Comparison of ENCODE assay signal across 7 cellular contexts in the genomic region with DNA sequence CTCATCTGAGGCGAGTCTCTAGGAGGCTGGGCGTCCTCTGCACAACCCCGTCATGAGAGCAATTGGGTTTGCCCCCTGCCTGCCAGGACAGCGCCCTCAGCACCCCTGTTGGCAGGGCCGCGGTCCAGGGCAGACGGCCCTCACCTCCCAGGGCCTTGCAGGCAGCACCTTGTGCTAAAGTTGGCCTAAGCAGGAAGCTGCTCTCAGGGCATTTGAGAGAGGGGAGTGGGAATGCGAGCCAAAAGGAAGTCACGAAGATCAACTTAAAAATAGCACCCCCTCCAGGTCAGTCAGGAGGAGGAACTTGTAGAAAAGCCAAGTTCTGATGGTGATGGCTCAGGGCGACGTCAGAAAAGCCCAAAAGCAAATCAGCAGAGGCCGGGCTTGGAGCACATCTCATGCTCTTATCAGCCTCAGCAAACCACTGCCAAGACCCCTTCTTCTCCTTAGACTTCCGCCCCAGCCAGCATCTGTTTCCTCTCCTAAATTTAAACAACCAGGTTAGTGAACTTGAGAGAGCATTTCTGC. TPM values are rescaled to one million over a fixed set of nuclear protein-coding genes. Genes with fewer than 3 reads are reported as not detected.
A peak's percentile ranks its signal among the peaks of the same experiment; 100 is the strongest.
DNase-seq lines count a peak whose midpoint lies in the region; ATAC-seq and TF ChIP-seq lines count a peak whose summit lies in the region.

No MANE protein-coding gene starts in this region.

- no peaks in the 10 kb centered on the region for H3K36me3 Mint-ChIP-seq in naive thymus-derived CD4-positive, alpha-beta T cell

- H3K4me3 ChIP-seq in fibroblast of lung (replicated peaks in 1 of 4; ENCODE audit: control extremely low read depth in 1 of 4, insufficient read depth in 1 of 4, low read depth in 3 of 4, low read length in 4 of 4) = peak overlapping the region; percentile 8 to 41 (median 26)
- H3K4me3 ChIP-seq in naive thymus-derived CD4-positive, alpha-beta T cell (ENCODE audit: low read length) = peak overlapping the region; percentile 53

- H3K36me3 ChIP-seq in fibroblast of lung (ENCODE audit: control insufficient read depth, insufficient read depth, low read length) = no peaks in the 10 kb centered on the region
- H3K36me3 ChIP-seq in naive thymus-derived CD4-positive, alpha-beta T cell (ENCODE audit: control insufficient read depth in 2 of 3, insufficient read depth in 3 of 3, low read length in 3 of 3) = no peaks in the 10 kb centered on the region

- H3K4me2 ChIP-seq in fibroblast of lung (ENCODE audit: extremely low read depth, insufficient read depth, low read length) = peak overlapping the region; percentile 69

- no peak overlapping the region for H3K9ac ChIP-seq in fibroblast of lung (ENCODE audit: insufficient read depth, low read length)

- DNase-seq in UCSD-AML1 (lab: John Stamatoyannopoulos, UW; ENCODE audit: unreplicated experiment) = peak; percentile 85
- DNase-seq in fibroblast of lung (ENCODE audit: low read depth in 2 of 2) = peak; percentile 62 to 76
- peak in 8 of 9 donors; percentile 23 to 69 (median 62) for DNase-seq in naive thymus-derived CD4-positive, alpha-beta T cell
- DNase-seq in NCI-H1048 (lab: John Stamatoyannopoulos, UW) = no peak

- no peaks in the 10 kb centered on the region for H3K9me3 Mint-ChIP-seq in naive thymus-derived CD4-positive, alpha-beta T cell

- peaks cover 27 to 42% (median 38%) of the 10 kb centered on the region in 7 donors for H3K4me1 Mint-ChIP-seq in naive thymus-derived CD4-positive, alpha-beta T cell

- CTCF ChIA-PET in naive thymus-derived CD4-positive, alpha-beta T cell (lab: Charles Lee) = interaction anchor here (0.6 to 2.7 kb wide), 9 partner anchors 8 to 232 kb away, joined by 3 to 25 read pairs (median 3); a partner anchor contains a TSS

- POLR2A ChIA-PET in naive thymus-derived CD4-positive, alpha-beta T cell (lab: Charles Lee) = interaction anchor here (0.5 to 3.2 kb wide), 8 partner anchors 8 to 241 kb away, joined by 3 to 18 read pairs (median 4); a partner anchor contains a TSS

- H4K20me1 ChIP-seq in fibroblast of lung (ENCODE audit: control insufficient read depth, extremely low read depth, insufficient read depth, low read length) = no peaks in the 10 kb centered on the region

- H3K27ac ChIP-seq in fibroblast of lung (ENCODE audit: insufficient read depth, low read length) = no peak overlapping the region
- peak overlapping the region; percentile 43 for H3K27ac ChIP-seq in naive thymus-derived CD4-positive, alpha-beta T cell (ENCODE audit: low read depth, low read length)

- intact Hi-C loops in naive thymus-derived CD4-positive, alpha-beta T cell (cut with micrococcal nuclease) = loop anchor here (1.0 to 5.0 kb wide), 2 partner anchors 8 to 41 kb away; no protein-coding TSS in a partner anchor

- no peaks in the 10 kb centered on the region for H3K9me3 ChIP-seq in fibroblast of lung (ENCODE audit: control insufficient read depth, insufficient read depth, low read depth, low read length)
- no peaks in the 10 kb centered on the region for H3K9me3 ChIP-seq in naive thymus-derived CD4-positive, alpha-beta T cell (ENCODE audit: control insufficient read depth in 2 of 3, low read length in 3 of 3)

- H3K27me3 ChIP-seq in fibroblast of lung (ENCODE audit: control insufficient read depth, insufficient read depth, low read length) = no peaks in the 10 kb centered on the region
- H3K27me3 ChIP-seq in naive thymus-derived CD4-positive, alpha-beta T cell (ENCODE audit: control insufficient read depth in 2 of 2, insufficient read depth in 2 of 2, low read length in 2 of 2) = no peaks in the 10 kb centered on the region

- H2AFZ ChIP-seq in fibroblast of lung (ENCODE audit: low read length) = peak overlapping the region; percentile 50

- peak overlapping the region in 8 of 9 donors; percentile 69 to 90 (median 79) for H3K27ac Mint-ChIP-seq in naive thymus-derived CD4-positive, alpha-beta T cell

- H3K27me3 Mint-ChIP-seq in naive thymus-derived CD4-positive, alpha-beta T cell = peaks cover 0 to 2% (median 0%) of the 10 kb centered on the region in 5 donors

- ATAC-seq in HG03103 (IDR thresholded peaks at IDR 0.05; ENCODE audit: low read depth, unreplicated experiment) = peak; percentile 55
- ATAC-seq in naive thymus-derived CD4-positive, alpha-beta T cell = peak; percentile 79
- no peak for ATAC-seq in GM21528 (IDR thresholded peaks at IDR 0.05; ENCODE audit: low FRiP score, unreplicated experiment)

- peaks cover 2% of the 10 kb centered on the region for H3K4me1 ChIP-seq in fibroblast of lung (ENCODE audit: control insufficient read depth, extremely low read depth, insufficient read depth, low read length)
- peaks cover 38 to 43% of the 10 kb centered on the region in 2 donors for H3K4me1 ChIP-seq in naive thymus-derived CD4-positive, alpha-beta T cell (ENCODE audit: control insufficient read depth in 2 of 2, insufficient read depth in 2 of 2, low read length in 2 of 2)

- H3K4me3 Mint-ChIP-seq in naive thymus-derived CD4-positive, alpha-beta T cell = peak overlapping the region; percentile 71 to 89 (median 84)

- TF ChIP-seq CTCF in GM12873 (IDR thresholded peaks at IDR 0.05; ENCODE audit: insufficient read depth, low read depth, low read length, missing control alignments) (peak; percentile 66), fibroblast of lung (conservative IDR thresholded peaks at IDR 0.05 in 1 of 2, IDR thresholded peaks at IDR 0.05 in 1 of 2; ENCODE audit: low read depth in 1 of 2, low read length in 2 of 2) (peak; percentile 28 to 46)

- H3K79me2 ChIP-seq in fibroblast of lung (ENCODE audit: control insufficient read depth, insufficient read depth, low read length) = no peaks in the 10 kb centered on the region

RNA-seq across cellular contexts. Expression of a gene that starts 12.6 kb away (rescaled TPM):
- not detected in 2 replicates for total RNA-seq in fibroblast of lung
- not detected in 2 replicates for polyA plus RNA-seq in fibroblast of lung
- polyA plus RNA-seq in fibroblast of lung (2012) = not detected in 2 replicates
- polyA minus RNA-seq in fibroblast of lung (ENCODE audit: low replicate concordance) = not detected in 2 replicates
- 1 to 10 TPM in 2 of 5 experiments, under 1 TPM in 1, not detected in 2; 0.66 to 1.6 (median 1.0) TPM for total RNA-seq in naive thymus-derived CD4-positive, alpha-beta T cell
- polyA plus RNA-seq in naive thymus-derived CD4-positive, alpha-beta T cell = not detected

RNA-seq across cellular contexts. Expression of a gene that starts 12.6 kb away (rescaled TPM):
- not detected in 2 replicates for total RNA-seq in fibroblast of lung
- polyA plus RNA-seq in fibroblast of lung = not detected in 2 replicates
- polyA plus RNA-seq in fibroblast of lung (2012) = not detected in 2 replicates
- polyA minus RNA-seq in fibroblast of lung (ENCODE audit: low replicate concordance) = not detected in 2 replicates
- total RNA-seq in naive thymus-derived CD4-positive, alpha-beta T cell = under 1 TPM in 1 of 5 experiments, not detected in 4; 0.41 TPM
- polyA plus RNA-seq in naive thymus-derived CD4-positive, alpha-beta T cell = not detected

RNA-seq across cellular contexts. Expression of a gene that starts 42.3 kb away (rescaled TPM):
- total RNA-seq in fibroblast of lung = 0.26 and 0.33 TPM in 2 replicates
- polyA plus RNA-seq in fibroblast of lung = 0.03 and 0.11 TPM in 2 replicates
- 0.13 TPM in 1 of 2 replicates, not detected in the other for polyA plus RNA-seq in fibroblast of lung (2012)
- not detected in 2 replicates for polyA minus RNA-seq in fibroblast of lung (ENCODE audit: low replicate concordance)
- total RNA-seq in naive thymus-derived CD4-positive, alpha-beta T cell = 100 to 1,000 TPM in 2 of 5 experiments, 10 to 100 TPM in 3; 15.3 to 117 (median 95.2) TPM
- 100 to 1,000 TPM; 330 to 407 TPM for polyA plus RNA-seq in naive thymus-derived CD4-positive, alpha-beta T cell

Comparison
In these comparisons a context has a peak if more than half of its experiments do, and no peak if none do; other contexts are left out.
1. RNA of a gene that starts 42.3 kb away (total RNA-seq): 15.3 to 117 TPM in naive thymus-derived CD4-positive, alpha-beta T cell; 0.26 to 0.33 TPM in fibroblast of lung; every median in the first group is over 10 times any median in the second.